2 cellular contexts compared by ENCODE assay signal in the genomic region with DNA sequence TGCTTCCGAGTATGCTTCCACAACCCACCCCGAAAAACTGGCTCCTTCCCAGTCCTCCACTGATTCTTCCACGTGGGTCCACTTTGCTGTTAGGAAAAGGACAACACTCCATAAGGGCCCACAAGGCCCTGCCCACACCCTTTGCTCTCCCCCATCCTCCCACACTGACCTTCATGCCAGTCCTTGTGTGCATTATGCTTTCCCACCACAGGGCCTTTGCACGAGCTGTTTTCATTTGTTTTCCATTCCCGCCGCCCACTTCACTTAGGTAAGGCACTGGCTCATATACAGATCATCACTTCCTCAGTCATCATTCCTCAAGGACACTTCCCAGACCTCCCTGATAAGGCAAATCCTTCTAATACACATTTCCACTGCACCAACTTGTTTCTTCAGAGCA.
TF ChIP-seq lines count a peak whose summit lies in the region.

No MANE protein-coding gene starts in this region.

TF ChIP-seq in HEK293, 187 proteins besides CTCF, POLR2A, EP300 and RAD21:
- TF ChIP-seq ZNF623 (tag by site-specific recombination; IDR thresholded peaks at IDR 0.05) (peak; percentile 94), ZFHX2 (tag by site-specific recombination; conservative IDR thresholded peaks at IDR 0.05) (peak; percentile 51), RBAK (tag by site-specific recombination; IDR thresholded peaks at IDR 0.05) (no peak), EGR2 (tag by site-specific recombination; IDR thresholded peaks at IDR 0.05; ENCODE audit: low read depth) (peak; percentile 39)
TF ChIP-seq in HEK293: peak in this region for 3.

TF ChIP-seq in H1, 55 proteins besides CTCF, POLR2A, EP300 and RAD21:
- TF ChIP-seq KDM1A (IDR thresholded peaks at IDR 0.05; ENCODE audit: borderline replicate concordance, low read length) (peak; percentile 94), RXRA (IDR thresholded peaks at IDR 0.05; ENCODE audit: insufficient read depth, low read depth, low read length) (no peak), POLR2AphosphoS5 (IDR thresholded peaks at IDR 0.05; ENCODE audit: low read depth, low read length) (no peak), HDAC2 (IDR thresholded peaks at IDR 0.05; ENCODE audit: borderline replicate concordance in 1 of 2, low read depth in 2 of 2, low read length in 2 of 2) (peak in 1 of 2 experiments; percentile 67; a peak in 1 of 4 replicates)
